In the genomic region with DNA sequence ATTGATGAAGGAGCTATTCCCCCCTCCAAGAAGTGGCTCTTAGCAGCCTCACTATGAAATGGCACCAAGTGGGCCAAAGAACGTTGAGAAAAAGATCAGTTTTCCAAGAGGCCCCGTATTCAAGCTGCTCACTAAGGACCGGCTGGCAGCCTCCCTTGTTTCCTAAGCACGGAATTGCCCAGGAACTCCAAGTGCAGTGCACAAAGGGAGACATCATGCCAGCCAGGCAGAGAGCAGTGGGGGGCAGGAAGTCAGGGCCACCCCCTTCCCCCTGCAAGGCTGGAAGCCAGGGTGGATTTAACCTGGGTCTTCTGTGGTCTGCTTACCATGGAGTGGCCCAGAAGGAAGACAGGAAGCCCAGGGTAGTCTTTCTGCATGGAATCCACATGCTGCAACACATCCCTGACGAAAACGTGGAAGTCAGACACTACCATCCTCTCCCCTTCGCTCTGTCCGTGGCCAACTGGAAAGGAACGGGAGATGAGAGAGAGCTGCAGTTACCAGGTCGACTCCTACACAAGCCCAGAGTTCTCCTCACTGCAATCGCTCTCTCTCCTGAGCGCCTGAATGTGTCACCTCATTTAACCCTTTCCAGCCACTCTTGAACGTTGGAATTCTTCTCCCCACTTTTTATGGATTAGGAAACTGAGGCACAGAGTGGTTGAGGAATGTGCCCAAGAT, we compare ENCODE assay signal across 20 cellular contexts. TPM values are rescaled to one million over a fixed set of nuclear protein-coding genes. Genes with fewer than 3 reads are reported as not detected.
A peak's percentile ranks its signal among the peaks of the same experiment; 100 is the strongest.
DNase-seq lines count a peak whose midpoint lies in the region; ATAC-seq, FAIRE-seq and TF ChIP-seq lines count a peak whose summit lies in the region.
"Had no signal": no experiment of that assay in that cellular context is flagged by ENCODE, and none has a peak within 500 bp of the region (broad histone marks: within the 10 kb centered on the region; RNA-seq: fewer than 3 reads in every experiment).

No MANE protein-coding gene starts in this region.

- no peak for FAIRE-seq in astrocyte (lab: Jason Lieb, UNC)
- FAIRE-seq: D721Med, urothelium cell line had no signal

- H3K27ac Mint-ChIP-seq in GM23338 (no peak overlapping the region), astrocyte (ENCODE audit: unreplicated experiment) (no peak overlapping the region), T-cell (no peak overlapping the region)
- no peak overlapping the region for H3K27ac Mint-ChIP-seq in activated T-cell treated with anti-CD3 and anti-CD28 coated beads, Interleukin-2, amount 50 U/mL, for 72 hours
- H3K27ac Mint-ChIP-seq: activated naive CD8-positive, alpha-beta T cell treated with anti-CD3 and anti-CD28 coated beads, Interleukin-2, amount 10 ng/mL, durations not matched to agents 7 days and 5 days had no signal

- no peak for TF ChIP-seq POLR2A in sigmoid colon (IDR thresholded peaks at IDR 0.05)

- no peaks in the 10 kb centered on the region for H3K27me3 ChIP-seq in GM23338 (ENCODE audit: insufficient read depth)
- H3K27me3 ChIP-seq in astrocyte (ENCODE audit: insufficient read depth, low read length): no peaks in the 10 kb centered on the region
- no peaks in the 10 kb centered on the region for H3K27me3 ChIP-seq in sigmoid colon
- no peaks in the 10 kb centered on the region for H3K27me3 ChIP-seq in foreskin keratinocyte

- H3F3A ChIP-seq in GM23338 (replicated peaks; ENCODE audit: low read depth): no peaks in the 10 kb centered on the region

- H3K9me3 ChIP-seq in astrocyte (ENCODE audit: insufficient read depth, low read depth, low read length): no peaks in the 10 kb centered on the region
- H3K9me3 ChIP-seq in sigmoid colon: no peaks in the 10 kb centered on the region

- H3K9me3 Mint-ChIP-seq in GM23338 (peaks cover 3% of the 10 kb centered on the region; the same call in 2 of the 3 replicates), astrocyte (ENCODE audit: unreplicated experiment) (no peaks in the 10 kb centered on the region), T-cell (no peaks in the 10 kb centered on the region)
- H3K9me3 Mint-ChIP-seq in activated T-cell treated with anti-CD3 and anti-CD28 coated beads, Interleukin-2, amount 50 U/mL, for 72 hours: no peaks in the 10 kb centered on the region
- H3K9me3 Mint-ChIP-seq: activated naive CD8-positive, alpha-beta T cell treated with anti-CD3 and anti-CD28 coated beads, Interleukin-2, amount 10 ng/mL, durations not matched to agents 7 days and 5 days; central memory CD8-positive, alpha-beta T cell had no signal

- H3K4me1 ChIP-seq in GM23338 (ENCODE audit: insufficient read depth) (peaks cover 3% of the 10 kb centered on the region; the same call in 1 of the 2 replicates), astrocyte (ENCODE audit: insufficient read depth, low read length) (peaks cover 10% of the 10 kb centered on the region), sigmoid colon (peaks cover 0 to 52% (median 31%) of the 10 kb centered on the region in 4 donors), foreskin keratinocyte (peaks cover 6% of the 10 kb centered on the region)

- H3K9me2 ChIP-seq in GM23338 (ENCODE audit: insufficient read depth): 0 out of 2 replicates have a peak, but pooled peaks cover 7% of the 10 kb centered on the region

- POLR2A ChIA-PET in T-cell (lab: Charles Lee): no interaction called here

- H3K4me3 Mint-ChIP-seq in GM23338: no peak overlapping the region
- no peak overlapping the region for H3K4me3 Mint-ChIP-seq in astrocyte (ENCODE audit: unreplicated experiment)
- no peak overlapping the region for H3K4me3 Mint-ChIP-seq in T-cell
- H3K4me3 Mint-ChIP-seq in activated T-cell treated with anti-CD3 and anti-CD28 coated beads, Interleukin-2, amount 50 U/mL, for 72 hours: no peak overlapping the region
- H3K4me3 Mint-ChIP-seq: activated naive CD8-positive, alpha-beta T cell treated with anti-CD3 and anti-CD28 coated beads, Interleukin-2, amount 10 ng/mL, durations not matched to agents 7 days and 5 days; central memory CD8-positive, alpha-beta T cell; nephron had no signal

- peak overlapping the region; percentile 12 for H3K9ac ChIP-seq in astrocyte (ENCODE audit: low read length)
- H3K9ac ChIP-seq: KMS-11 had no signal

- H3K36me3 Mint-ChIP-seq in GM23338 (ENCODE audit: low read depth) (no peaks in the 10 kb centered on the region), astrocyte (ENCODE audit: low read depth, unreplicated experiment) (peaks cover 18% of the 10 kb centered on the region), T-cell (no peaks in the 10 kb centered on the region)
- H3K36me3 Mint-ChIP-seq in activated T-cell treated with anti-CD3 and anti-CD28 coated beads, Interleukin-2, amount 50 U/mL, for 72 hours (ENCODE audit: insufficient read depth in 2 of 2): no peaks in the 10 kb centered on the region
- H3K36me3 Mint-ChIP-seq: activated naive CD8-positive, alpha-beta T cell treated with anti-CD3 and anti-CD28 coated beads, Interleukin-2, amount 10 ng/mL, durations not matched to agents 7 days and 5 days had no signal

- no peak overlapping the region for H3K27ac ChIP-seq in GM23338 (ENCODE audit: low read depth)
- H3K27ac ChIP-seq in astrocyte (ENCODE audit: low read depth, low read length): no peak overlapping the region
- peak overlapping the region; percentile 43 to 75 (median 62) for H3K27ac ChIP-seq in sigmoid colon
- H3K27ac ChIP-seq in foreskin keratinocyte: no peak overlapping the region
- H3K27ac ChIP-seq: KMS-11 had no signal

- H3K79me2 ChIP-seq in GM23338 (replicated peaks; ENCODE audit: insufficient read depth): no peaks in the 10 kb centered on the region
- no peaks in the 10 kb centered on the region for H3K79me2 ChIP-seq in astrocyte (ENCODE audit: insufficient read depth, low read length)

- peaks cover 23% of the 10 kb centered on the region for H3K4me1 Mint-ChIP-seq in GM23338
- H3K4me1 Mint-ChIP-seq in astrocyte (ENCODE audit: low read depth, unreplicated experiment): peaks cover 4% of the 10 kb centered on the region
- no peaks in the 10 kb centered on the region for H3K4me1 Mint-ChIP-seq in T-cell
- H3K4me1 Mint-ChIP-seq in activated T-cell treated with anti-CD3 and anti-CD28 coated beads, Interleukin-2, amount 50 U/mL, for 72 hours (ENCODE audit: low read depth): no peaks in the 10 kb centered on the region
- H3K4me1 Mint-ChIP-seq: activated naive CD8-positive, alpha-beta T cell treated with anti-CD3 and anti-CD28 coated beads, Interleukin-2, amount 10 ng/mL, durations not matched to agents 7 days and 5 days; central memory CD8-positive, alpha-beta T cell had no signal

- H4K20me1 ChIP-seq in GM23338 (replicated peaks; ENCODE audit: insufficient read depth) (no peaks in the 10 kb centered on the region), astrocyte (ENCODE audit: insufficient read depth, low read length) (no peaks in the 10 kb centered on the region)

- no peaks in the 10 kb centered on the region for H3K36me3 ChIP-seq in GM23338 (ENCODE audit: insufficient read depth)
- no peaks in the 10 kb centered on the region for H3K36me3 ChIP-seq in astrocyte (ENCODE audit: insufficient read depth, low read length)
- peaks cover 0 to 11% (median 0%) of the 10 kb centered on the region in 4 donors for H3K36me3 ChIP-seq in sigmoid colon

- 82 to 83% methylated on average over 13 of the region's 13 CpGs for WGBS in sigmoid colon, 2 donors

- ATAC-seq in GM23338: peak; percentile 84
- ATAC-seq in HG02798 (IDR thresholded peaks at IDR 0.05; ENCODE audit: poor library complexity, unreplicated experiment): no peak
- ATAC-seq in T-cell (replicated peaks in 1 of 4): no peak
- no peak for ATAC-seq in activated T-cell treated with anti-CD3 and anti-CD28 coated beads, Interleukin-2, amount 50 U/mL, for 72 hours (replicated peaks in 1 of 2)
- no peak for ATAC-seq in foreskin keratinocyte
- ATAC-seq: left lobe of liver had no signal

- CTCF ChIA-PET in T-cell (lab: Charles Lee): no interaction called here

- H3K27me3 Mint-ChIP-seq in GM23338 (ENCODE audit: insufficient read depth, low read depth, poor library complexity): peaks cover 2% of the 10 kb centered on the region
- H3K27me3 Mint-ChIP-seq in astrocyte (ENCODE audit: low read depth, unreplicated experiment): peaks cover 2% of the 10 kb centered on the region
- peaks cover 7 to 24% of the 10 kb centered on the region in 2 donors for H3K27me3 Mint-ChIP-seq in T-cell
- no peaks in the 10 kb centered on the region for H3K27me3 Mint-ChIP-seq in activated T-cell treated with anti-CD3 and anti-CD28 coated beads, Interleukin-2, amount 50 U/mL, for 72 hours (ENCODE audit: low read depth)

- H3K4me3 ChIP-seq in GM23338 (no peak overlapping the region), astrocyte (ENCODE audit: insufficient read depth, low read depth, low read length) (no peak overlapping the region), sigmoid colon (no peak overlapping the region)

- H2AFZ ChIP-seq in GM23338 (no peak overlapping the region), astrocyte (ENCODE audit: low read depth, low read length) (no peak overlapping the region)

- DNase-seq in GM23338 (ENCODE audit: low spot score) (peak; percentile 33), astrocyte (ENCODE audit: low read depth) (no peak), iPS DF 19.7 (ENCODE audit: low read depth, low spot score) (peak; percentile 35), sigmoid colon (peak; percentile 29), T-cell (no peak), foreskin keratinocyte (no peak)
- DNase-seq in activated T-cell treated with anti-CD3 and anti-CD28 coated beads, Interleukin-2, amount 50 U/mL, for 72 hours: no peak
- DNase-seq: activated CD4-positive, alpha-beta T cell treated with anti-CD3 and anti-CD28 coated beads for 48 hours; activated naive CD8-positive, alpha-beta T cell treated with anti-CD3 and anti-CD28 coated beads, Interleukin-2, amount 10 ng/mL, durations not matched to agents 7 days and 5 days; AML-193; NCI-H1930; NK-92 treated with Interleukin-12 subunit alpha and Interleukin-12 subunit beta, amount 100 ng/mL, for 24 hours; stimulated activated CD4-positive, alpha-beta T cell treated with anti-CD3 and anti-CD28 coated beads, Interleukin-4, amount 100 ng/mL, for 24 hours had no signal

- TF ChIP-seq CTCF in GM23338 (conservative IDR thresholded peaks at IDR 0.05; ENCODE audit: low read depth in 2 of 2) (no peak), astrocyte (IDR thresholded peaks at IDR 0.05; ENCODE audit: insufficient read depth, low read depth, low read length) (no peak), sigmoid colon (IDR thresholded peaks at IDR 0.05) (no peak), foreskin keratinocyte (conservative IDR thresholded peaks at IDR 0.05) (no peak)

- TF ChIP-seq EP300 in sigmoid colon (IDR thresholded peaks at IDR 0.05): no peak

- intact Hi-C loops in sigmoid colon (cut with DNase I): no loop called here

- peak overlapping the region; percentile 55; the same call in 1 of the 2 replicates for H3K4me2 ChIP-seq in GM23338
- peak overlapping the region; percentile 52 for H3K4me2 ChIP-seq in astrocyte (ENCODE audit: low read length)
- H3K4me2 ChIP-seq: KMS-11 had no signal

RNA-seq across cellular contexts. Expression of a gene that starts 49.5 kb away (rescaled TPM):
- total RNA-seq in GM23338 (2014; rRNA removed; shearing (Covaris generic)): 5.0 and 5.7 TPM in 2 replicates
- polyA plus RNA-seq in GM23338 (2016; fragmentation: Nextera tagmentation; extraction: Ambion mirVana) (3.7 TPM in 2 replicates), sigmoid colon (10 to 100 TPM; 18.0 to 36.5 (median 24.6) TPM), foreskin keratinocyte (12.8 and 14.2 TPM in 2 replicates)
- total RNA-seq in astrocyte (11.6 and 11.8 TPM in 2 replicates), sigmoid colon (10 to 100 TPM; 33.5 to 75.3 (median 49.1) TPM), T-cell (100 to 1,000 TPM; 107 to 187 (median 166) TPM), foreskin keratinocyte (6.6 and 6.9 TPM in 2 replicates)
- total RNA-seq in activated T-cell treated with anti-CD3 and anti-CD28 coated beads, Interleukin-2, amount 50 U/mL, for 72 hours: 10 to 100 TPM; 24.1 to 27.0 TPM

Comparison
In these comparisons a context has a peak if more than half of its experiments do, and no peak if none do; other contexts are left out.
1. DNase-seq: peak in GM23338 (single experiment), iPS DF 19.7 (single experiment) and sigmoid colon (single experiment); none in astrocyte (single experiment), T-cell (0 of 34), activated T-cell treated with anti-CD3 and anti-CD28 coated beads, Interleukin-2, amount 50 U/mL, for 72 hours (0 of 2) and foreskin keratinocyte (0 of 2).
2. H3K27ac ChIP-seq: peak in sigmoid colon (4 of 4); none in GM23338 (single experiment), astrocyte (single experiment) and foreskin keratinocyte (single experiment).